ENCODE assay signal across 2 cellular contexts in the genomic region with DNA sequence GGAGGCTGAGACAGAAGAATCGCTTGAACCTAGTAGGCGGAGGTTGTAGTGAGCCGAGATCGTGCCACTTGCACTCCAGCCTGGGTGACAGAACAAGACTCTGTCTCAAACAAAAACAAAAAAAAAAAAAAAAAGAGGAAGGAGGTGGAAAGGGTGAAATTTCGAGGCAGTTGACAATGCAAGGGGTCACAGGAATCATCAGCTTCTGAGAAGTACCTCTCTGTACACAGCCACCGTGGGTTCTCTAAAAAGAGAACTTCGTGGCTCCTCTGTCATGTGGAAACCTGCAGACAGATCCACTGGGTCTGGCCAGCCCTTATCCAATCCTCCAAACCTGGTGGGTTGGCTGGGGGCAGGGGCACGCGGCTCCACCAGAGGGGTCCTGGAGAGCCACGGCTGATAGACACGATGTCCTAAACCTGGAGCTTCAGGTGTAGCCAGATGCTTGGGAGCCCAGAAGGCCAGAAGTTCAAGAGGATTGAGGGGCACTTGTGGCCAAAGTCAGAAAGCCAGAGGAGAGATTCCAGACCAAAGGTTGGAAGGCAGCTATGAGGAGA.
TF ChIP-seq lines count a peak whose summit lies in the region.

No MANE protein-coding gene starts in this region.

TF ChIP-seq in K562, 482 proteins besides CTCF, POLR2A, EP300 and RAD21:
- TF ChIP-seq HEY1 (CRISPR knock-in tag; IDR thresholded peaks at IDR 0.05; ENCODE audit: borderline replicate concordance) (no peak), NFRKB (IDR thresholded peaks at IDR 0.05; ENCODE audit: low read depth) (no peak)
TF ChIP-seq in K562: peak in this region for 0.

TF ChIP-seq in GM12891, 5 proteins besides CTCF, POLR2A, EP300 and RAD21:
- no peak for TF ChIP-seq SPI1 (IDR thresholded peaks at IDR 0.05; ENCODE audit: low read depth, low read length)
- TF ChIP-seq POU2F2 (IDR thresholded peaks at IDR 0.05; ENCODE audit: low read depth, low read length) = no peak
- TF ChIP-seq PAX5 (IDR thresholded peaks at IDR 0.05; ENCODE audit: insufficient read depth, low read length, severe bottlenecking) = no peak
- no peak for TF ChIP-seq POLR2AphosphoS5 (IDR thresholded peaks at IDR 0.05; ENCODE audit: low read depth, low read length)
- TF ChIP-seq TAF1 (IDR thresholded peaks at IDR 0.05; ENCODE audit: low read depth, low read length) = no peak
